2 cellular contexts compared by ENCODE assay signal in genomic region chrX:137040113-137040794, GRCh38.
TF ChIP-seq lines count a peak whose summit lies in the region.

No MANE protein-coding gene starts in this region.

TF ChIP-seq in liver, 16 proteins besides CTCF, POLR2A, EP300 and RAD21:
- TF ChIP-seq HNF4G (IDR thresholded peaks at IDR 0.05) (no peak), TAF1 (conservative IDR thresholded peaks at IDR 0.05) (no peak), NR2F2 (IDR thresholded peaks at IDR 0.05) (no peak), JUND (IDR thresholded peaks at IDR 0.05) (no peak), ZBTB33 (IDR thresholded peaks at IDR 0.05) (no peak), GABPA (IDR thresholded peaks at IDR 0.05 in 1 of 2, conservative IDR thresholded peaks at IDR 0.05 in 1 of 2) (no peak), YY1 (IDR thresholded peaks at IDR 0.05) (no peak), FOXA2 (IDR thresholded peaks at IDR 0.05) (no peak), EGR1 (IDR thresholded peaks at IDR 0.05; ENCODE audit: low read depth in 2 of 2) (no peak), RXRA (IDR thresholded peaks at IDR 0.05) (peak; percentile 45 to 56), REST (IDR thresholded peaks at IDR 0.05) (no peak), ATF3 (IDR thresholded peaks at IDR 0.05) (no peak), FOXA1 (IDR thresholded peaks at IDR 0.05) (no peak), HNF4A (conservative IDR thresholded peaks at IDR 0.05) (peak in 1 of 2 donors; percentile 9), MAX (IDR thresholded peaks at IDR 0.05) (no peak), SP1 (IDR thresholded peaks at IDR 0.05) (peak; percentile 10)
TF ChIP-seq in liver: peak in this region for 3.

TF ChIP-seq in HepG2, 621 proteins besides CTCF, POLR2A, EP300 and RAD21:
- TF ChIP-seq ZNF547 (CRISPR knock-in tag; IDR thresholded peaks at IDR 0.05) = no peak
- no peak for TF ChIP-seq SNAI1 (CRISPR knock-in tag; IDR thresholded peaks at IDR 0.05; ENCODE audit: borderline replicate concordance)
- no peak for TF ChIP-seq SYNCRIP (IDR thresholded peaks at IDR 0.05; ENCODE audit: insufficient read depth, low read depth, low read length)
- no peak for TF ChIP-seq BCL3 (CRISPR knock-in tag; IDR thresholded peaks at IDR 0.05)
- TF ChIP-seq DNMT3B (CRISPR knock-in tag; conservative IDR thresholded peaks at IDR 0.05) = no peak
- no peak for TF ChIP-seq ZNF275 (CRISPR knock-in tag; IDR thresholded peaks at IDR 0.05; ENCODE audit: borderline replicate concordance)
- no peak for TF ChIP-seq ZMAT3 (CRISPR knock-in tag; conservative IDR thresholded peaks at IDR 0.05)
- no peak for TF ChIP-seq ZFX (CRISPR knock-in tag; IDR thresholded peaks at IDR 0.05; ENCODE audit: low read depth)
- TF ChIP-seq SIX1 (CRISPR knock-in tag; IDR thresholded peaks at IDR 0.05; ENCODE audit: borderline replicate concordance) = no peak
- TF ChIP-seq HOMEZ (CRISPR knock-in tag; IDR thresholded peaks at IDR 0.05; ENCODE audit: low read depth) = no peak
- no peak for TF ChIP-seq SP4 (CRISPR knock-in tag; IDR thresholded peaks at IDR 0.05)
- TF ChIP-seq PRPF4 (IDR thresholded peaks at IDR 0.05; ENCODE audit: low read depth, low read length, poor library complexity, severe bottlenecking) = no peak
- TF ChIP-seq TBX2 (CRISPR knock-in tag; IDR thresholded peaks at IDR 0.05; ENCODE audit: borderline replicate concordance) = no peak
- TF ChIP-seq ZNF205 (CRISPR knock-in tag; IDR thresholded peaks at IDR 0.05) = no peak
- TF ChIP-seq CBX2 (IDR thresholded peaks at IDR 0.05; ENCODE audit: low read depth, low read length) = no peak
- TF ChIP-seq CBX2 (CRISPR knock-in tag; IDR thresholded peaks at IDR 0.05; ENCODE audit: low read depth) = no peak
- TF ChIP-seq ZNF724P (CRISPR knock-in tag; IDR thresholded peaks at IDR 0.05; ENCODE audit: borderline replicate concordance) = no peak
